ENCODE assay signal across 15 cellular contexts in the genomic region with DNA sequence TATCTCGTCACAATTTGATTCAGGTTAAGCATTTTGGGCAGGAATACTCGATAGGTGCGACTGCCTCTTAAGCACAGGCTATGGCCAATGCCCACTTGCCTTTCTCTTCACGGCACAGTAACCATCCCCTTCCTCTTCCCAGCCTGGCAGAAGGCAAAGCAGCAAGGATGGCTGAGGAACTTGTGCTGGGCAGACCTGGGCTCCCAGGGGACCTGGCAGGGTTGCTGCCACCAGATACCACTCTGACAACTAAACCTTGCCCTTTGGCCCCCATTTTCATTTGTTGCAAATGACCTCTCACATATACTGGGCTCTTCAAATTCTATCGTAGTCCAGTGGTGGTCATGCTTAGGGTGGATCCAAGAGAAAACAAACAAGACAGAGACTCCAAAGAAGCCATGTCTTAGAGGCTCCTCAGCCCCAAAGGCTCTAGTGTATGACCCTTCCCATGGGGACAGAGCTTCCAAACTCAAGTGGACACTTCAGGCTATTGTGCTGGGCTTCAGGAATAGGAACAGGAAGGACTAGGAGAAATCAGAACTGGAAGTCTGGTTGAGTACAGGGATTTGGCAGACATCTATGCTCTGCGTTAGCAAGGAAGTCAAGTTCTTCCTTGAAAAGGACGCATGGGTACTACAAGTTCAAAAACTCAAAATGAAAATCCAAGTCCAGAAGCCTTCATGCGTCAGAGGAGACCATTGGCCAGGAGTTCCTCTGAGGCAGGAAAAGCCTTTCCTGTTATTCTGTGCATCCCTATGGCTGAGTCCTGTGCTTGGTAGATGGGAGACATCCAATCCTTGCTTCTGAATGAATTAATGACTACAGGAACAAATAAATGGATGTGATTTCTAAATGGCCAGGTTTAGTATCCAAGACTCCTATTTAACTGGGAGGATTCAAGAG.
DNase-seq lines count a peak whose midpoint lies in the region; ATAC-seq and TF ChIP-seq lines count a peak whose summit lies in the region.
"Had no signal": no experiment of that assay in that cellular context is flagged by ENCODE, and none has a peak within 500 bp of the region (broad histone marks: within the 10 kb centered on the region; RNA-seq: fewer than 3 reads in every experiment).

No MANE protein-coding gene starts in this region.

- dilution Hi-C loops in IMR-90 (cut with HindIII; ENCODE audit: low sequenced_read_pairs, unreplicated experiment) = no loop called here

- no peak for TF ChIP-seq RAD21 in IMR-90 (IDR thresholded peaks at IDR 0.05; ENCODE audit: low read length)

- peaks cover 16% of the 10 kb centered on the region for H3K9me1 ChIP-seq in IMR-90 (ENCODE audit: insufficient read depth, low read length)

- H3K9me2 ChIP-seq in hepatocyte (replicated peaks; ENCODE audit: insufficient read depth) = no peaks in the 10 kb centered on the region

- H4K20me1 ChIP-seq in IMR-90 (ENCODE audit: insufficient read depth, low read length) (no peaks in the 10 kb centered on the region), hepatocyte (ENCODE audit: insufficient read depth, poor library complexity, severe bottlenecking) (no peaks in the 10 kb centered on the region)

- in situ Hi-C loops in IMR-90 (cut with MboI; ENCODE audit: low sequenced_read_pairs) = no loop called here

- no peak overlapping the region for H2AFZ ChIP-seq in IMR-90 (replicated peaks; ENCODE audit: low read length, poor library complexity)
- no peak overlapping the region for H2AFZ ChIP-seq in hepatocyte

- peak overlapping the region; percentile 63; the same call in 1 of the 2 replicates for H4K91ac ChIP-seq in IMR-90 (ENCODE audit: insufficient read depth, low read depth, low read length)

- H3K79me2 ChIP-seq in hepatocyte = no peaks in the 10 kb centered on the region

- H4K5ac ChIP-seq in IMR-90 (ENCODE audit: low read depth, low read length) = peak overlapping the region; percentile 24; the same call in 1 of the 2 replicates

- peak overlapping the region; percentile 54; the same call in 1 of the 2 replicates for H3K14ac ChIP-seq in IMR-90 (replicated peaks; ENCODE audit: low read depth, low read length)

- no peak for TF ChIP-seq POLR2A in IMR-90 (IDR thresholded peaks at IDR 0.05; ENCODE audit: low read depth, low read length)
- no peak for TF ChIP-seq POLR2A in erythroblast (IDR thresholded peaks at IDR 0.05; ENCODE audit: low read length)

- H3K56ac ChIP-seq in IMR-90 (ENCODE audit: extremely low read depth, insufficient read depth, low read length) = no peak overlapping the region

- H3K27me3 ChIP-seq in IMR-90 (ENCODE audit: control insufficient read depth, insufficient read depth, low read length) = no peaks in the 10 kb centered on the region
- no peaks in the 10 kb centered on the region for H3K27me3 ChIP-seq in adipocyte (replicated peaks; ENCODE audit: control insufficient read depth, insufficient read depth, low read length)
- H3K27me3 ChIP-seq in hepatocyte = no peaks in the 10 kb centered on the region

- H2BK20ac ChIP-seq in IMR-90 (ENCODE audit: low read depth, low read length) = peak overlapping the region; percentile 78

- no peaks in the 10 kb centered on the region for H3K36me3 ChIP-seq in IMR-90 (ENCODE audit: control insufficient read depth, insufficient read depth, low read length)
- no peaks in the 10 kb centered on the region for H3K36me3 ChIP-seq in adipocyte (ENCODE audit: control insufficient read depth, insufficient read depth, low read length, severe bottlenecking)
- H3K36me3 ChIP-seq in hepatocyte (replicated peaks; ENCODE audit: insufficient read depth, low read depth) = no peaks in the 10 kb centered on the region

- H3K4me2 ChIP-seq in IMR-90 (ENCODE audit: low read depth, low read length) (no peak overlapping the region), hepatocyte (peak overlapping the region; percentile 65)

- H3K4me1 ChIP-seq in IMR-90 (ENCODE audit: control insufficient read depth, insufficient read depth, low read length) (peaks cover 23% of the 10 kb centered on the region), adipocyte (ENCODE audit: control insufficient read depth, insufficient read depth, low read length) (peaks cover 68% of the 10 kb centered on the region), hepatocyte (ENCODE audit: insufficient read depth) (peaks cover 47% of the 10 kb centered on the region)

- H2BK15ac ChIP-seq in IMR-90 (ENCODE audit: low read depth, low read length) = peak overlapping the region; percentile 87; the same call in 2 of the 3 replicates

- H3K79me1 ChIP-seq in IMR-90 (ENCODE audit: low read depth in 1 of 2, low read length in 2 of 2) = peaks cover 0 to 3% of the 10 kb centered on the region in 2 experiments; a peak in 2 of 4 replicates

- peak overlapping the region; percentile 68 for H3K23ac ChIP-seq in IMR-90 (ENCODE audit: low read depth, low read length)

- no TSS peak for BruUV-seq in IMR-90 (replicated peaks; lab: Mats Ljungman, UMichigan)

- ATAC-seq in IMR-90 (ENCODE audit: low read depth) (no peak), GM19397 (IDR thresholded peaks at IDR 0.05; ENCODE audit: unreplicated experiment) (no peak), GM18867 (IDR thresholded peaks at IDR 0.05; ENCODE audit: unreplicated experiment) (no peak)
- ATAC-seq: K562, natural killer cell had no signal

- H3K18ac ChIP-seq in IMR-90 (ENCODE audit: low read depth, low read length) = peak overlapping the region; percentile 41

- intact Hi-C loops in IMR-90 (cut with micrococcal nuclease) = loop anchor here (5.0 kb wide), 1 partner anchor 78 kb away; no protein-coding TSS in a partner anchor

- DNase-seq in IMR-90 (no peak), adipocyte (ENCODE audit: low read depth) (no peak), hepatocyte (ENCODE audit: low spot score) (no peak), erythroblast (lab: John Stamatoyannopoulos, UW) (no peak), RKO (ENCODE audit: low spot score) (no peak)
- DNase-seq: activated CD4-positive, alpha-beta T cell treated with anti-CD3 and anti-CD28 coated beads for 48 hours; activated naive CD4-positive, alpha-beta T cell treated with Interleukin-2 at 50 U/mL for 16 hours; DMS 273 treated with DMSO at 0.1 percent for 48 hours; natural killer cell; NCI-H1694; stimulated activated CD4-positive, alpha-beta T cell treated with anti-CD3 and anti-CD28 coated beads, Interleukin-15, amount 100 ng/mL, for 24 hours had no signal

- 96% methylated on average over 5 of the region's 8 CpGs; no CpG with 5 or more reads in 1 of the 2 experiments for WGBS in IMR-90 (ENCODE audit: extremely low coverage in 2 of 2, insufficient read length in 1 of 2), 2 experiments
- 95% methylated on average over 8 of the region's 8 CpGs for WGBS in hepatocyte (ENCODE audit: low lambda C conversion rate, missing lambda C conversion rate)

- H3K4me3 ChIP-seq in IMR-90 (ENCODE audit: insufficient read depth, low read depth, low read length) (no peak overlapping the region), adipocyte (ENCODE audit: low read length) (no peak overlapping the region), hepatocyte (no peak overlapping the region), skin epidermis (no peak overlapping the region)
- H3K4me3 ChIP-seq: K562 had no signal

- no peak for TF ChIP-seq CTCF in IMR-90 (conservative IDR thresholded peaks at IDR 0.05; ENCODE audit: low read depth, low read length)
- no peak for TF ChIP-seq CTCF in hepatocyte (IDR thresholded peaks at IDR 0.05; ENCODE audit: poor library complexity)

- H3K9ac ChIP-seq in IMR-90 (ENCODE audit: low read depth, low read length) (no peak overlapping the region), adipocyte (ENCODE audit: low read length) (peak overlapping the region; percentile 89)

- CTCF ChIA-PET in IMR-90 (lab: Yijun Ruan, JAX) = no interaction called here

- no peak overlapping the region for H3K27ac ChIP-seq in IMR-90 (ENCODE audit: insufficient read depth, low read length)
- peak overlapping the region; percentile 93 for H3K27ac ChIP-seq in hepatocyte
- peak overlapping the region in 17 of 21 experiments; percentile 16 to 94 (median 70) for H3K27ac ChIP-seq in skin epidermis

- no peaks in the 10 kb centered on the region for H3K9me3 ChIP-seq in IMR-90 (ENCODE audit: control insufficient read depth, insufficient read depth, low read length)
- H3K9me3 ChIP-seq in adipocyte (ENCODE audit: control insufficient read depth, low read length) = no peaks in the 10 kb centered on the region
- no peaks in the 10 kb centered on the region for H3K9me3 ChIP-seq in hepatocyte (ENCODE audit: low read depth)

- H2BK5ac ChIP-seq in IMR-90 (ENCODE audit: low read depth, low read length, poor library complexity, severe bottlenecking) = no peak overlapping the region

- peak overlapping the region; percentile 58 to 96; a peak in 2 of 4 replicates for H4K8ac ChIP-seq in IMR-90 (ENCODE audit: low read depth in 2 of 2, low read length in 2 of 2)

- POLR2A ChIA-PET in IMR-90 (lab: Charles Lee; ENCODE audit: unreplicated experiment) = interaction anchor here (0.6 to 0.8 kb wide), 2 partner anchors 14 to 1215 kb away, joined by 3 read pairs; no protein-coding TSS in a partner anchor

- H2AK9ac ChIP-seq in IMR-90 (replicated peaks; ENCODE audit: low read depth, low read length, poor library complexity) = no peak overlapping the region

- peak overlapping the region; percentile 84 for H2BK120ac ChIP-seq in IMR-90 (ENCODE audit: low read depth, low read length)

- peak overlapping the region; percentile 60 for H2AK5ac ChIP-seq in IMR-90 (ENCODE audit: low read depth, low read length)

- H3K4ac ChIP-seq in IMR-90 (ENCODE audit: low read depth, low read length) = peak overlapping the region; percentile 76

TF ChIP-seq in IMR-90, 13 proteins besides CTCF, POLR2A, EP300 and RAD21 (continues in another document):
- TF ChIP-seq CEBPB (IDR thresholded peaks at IDR 0.05; ENCODE audit: low read depth, low read length) (no peak), RCOR1 (IDR thresholded peaks at IDR 0.05; ENCODE audit: insufficient replicate concordance, low read length) (no peak), MXI1 (IDR thresholded peaks at IDR 0.05; ENCODE audit: borderline replicate concordance, low read depth, low read length) (no peak), MAFK (IDR thresholded peaks at IDR 0.05; ENCODE audit: low read depth, low read length) (no peak), NFE2L2 (IDR thresholded peaks at IDR 0.05; ENCODE audit: low read depth, low read length) (no peak), FOS (IDR thresholded peaks at IDR 0.05; ENCODE audit: low read depth, low read length) (no peak)
- TF ChIP-seq, protein P1, sequence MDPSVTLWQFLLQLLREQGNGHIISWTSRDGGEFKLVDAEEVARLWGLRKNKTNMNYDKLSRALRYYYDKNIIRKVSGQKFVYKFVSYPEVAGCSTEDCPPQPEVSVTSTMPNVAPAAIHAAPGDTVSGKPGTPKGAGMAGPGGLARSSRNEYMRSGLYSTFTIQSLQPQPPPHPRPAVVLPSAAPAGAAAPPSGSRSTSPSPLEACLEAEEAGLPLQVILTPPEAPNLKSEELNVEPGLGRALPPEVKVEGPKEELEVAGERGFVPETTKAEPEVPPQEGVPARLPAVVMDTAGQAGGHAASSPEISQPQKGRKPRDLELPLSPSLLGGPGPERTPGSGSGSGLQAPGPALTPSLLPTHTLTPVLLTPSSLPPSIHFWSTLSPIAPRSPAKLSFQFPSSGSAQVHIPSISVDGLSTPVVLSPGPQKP (IDR thresholded peaks at IDR 0.05; ENCODE audit: borderline replicate concordance, low read depth, low read length) = no peak
